ENCODE assay signal across 1 cellular context in the genomic region with DNA sequence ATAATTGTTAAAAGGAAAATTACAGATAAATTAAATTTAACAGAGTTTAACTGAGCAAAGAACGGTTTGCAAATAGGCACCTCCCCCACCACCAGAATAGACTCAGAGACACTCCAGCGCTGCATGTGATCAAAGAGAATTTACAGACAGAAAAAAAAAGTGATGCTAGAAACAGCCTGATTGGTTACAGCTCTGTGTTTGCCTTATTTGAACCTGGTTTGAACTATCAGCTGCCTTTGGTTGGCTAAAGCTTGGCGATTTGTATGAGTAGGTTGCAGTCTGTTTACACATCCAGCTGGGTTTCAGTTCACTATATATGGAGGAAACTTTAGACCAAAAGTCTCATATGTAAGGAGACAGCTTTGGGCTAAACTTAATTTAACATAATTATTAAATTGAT.
TF ChIP-seq lines count a peak whose summit lies in the region.

No MANE protein-coding gene starts in this region.

TF ChIP-seq in K562, 482 proteins besides CTCF, POLR2A, EP300 and RAD21 (continued from another document and continues in another):
- TF ChIP-seq, protein P1, sequence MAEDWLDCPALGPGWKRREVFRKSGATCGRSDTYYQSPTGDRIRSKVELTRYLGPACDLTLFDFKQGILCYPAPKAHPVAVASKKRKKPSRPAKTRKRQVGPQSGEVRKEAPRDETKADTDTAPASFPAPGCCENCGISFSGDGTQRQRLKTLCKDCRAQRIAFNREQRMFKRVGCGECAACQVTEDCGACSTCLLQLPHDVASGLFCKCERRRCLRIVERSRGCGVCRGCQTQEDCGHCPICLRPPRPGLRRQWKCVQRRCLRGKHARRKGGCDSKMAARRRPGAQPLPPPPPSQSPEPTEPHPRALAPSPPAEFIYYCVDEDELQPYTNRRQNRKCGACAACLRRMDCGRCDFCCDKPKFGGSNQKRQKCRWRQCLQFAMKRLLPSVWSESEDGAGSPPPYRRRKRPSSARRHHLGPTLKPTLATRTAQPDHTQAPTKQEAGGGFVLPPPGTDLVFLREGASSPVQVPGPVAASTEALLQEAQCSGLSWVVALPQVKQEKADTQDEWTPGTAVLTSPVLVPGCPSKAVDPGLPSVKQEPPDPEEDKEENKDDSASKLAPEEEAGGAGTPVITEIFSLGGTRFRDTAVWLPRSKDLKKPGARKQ (CRISPR knock-in tag; IDR thresholded peaks at IDR 0.05), result no peak
- TF ChIP-seq, protein P2, sequence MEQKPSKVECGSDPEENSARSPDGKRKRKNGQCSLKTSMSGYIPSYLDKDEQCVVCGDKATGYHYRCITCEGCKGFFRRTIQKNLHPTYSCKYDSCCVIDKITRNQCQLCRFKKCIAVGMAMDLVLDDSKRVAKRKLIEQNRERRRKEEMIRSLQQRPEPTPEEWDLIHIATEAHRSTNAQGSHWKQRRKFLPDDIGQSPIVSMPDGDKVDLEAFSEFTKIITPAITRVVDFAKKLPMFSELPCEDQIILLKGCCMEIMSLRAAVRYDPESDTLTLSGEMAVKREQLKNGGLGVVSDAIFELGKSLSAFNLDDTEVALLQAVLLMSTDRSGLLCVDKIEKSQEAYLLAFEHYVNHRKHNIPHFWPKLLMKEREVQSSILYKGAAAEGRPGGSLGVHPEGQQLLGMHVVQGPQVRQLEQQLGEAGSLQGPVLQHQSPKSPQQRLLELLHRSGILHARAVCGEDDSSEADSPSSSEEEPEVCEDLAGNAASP (IDR thresholded peaks at IDR 0.05), result peak; percentile 17; the same call in 1 of the 2 replicates
- TF ChIP-seq NCOA6 (IDR thresholded peaks at IDR 0.05) (no peak), L3MBTL2 (IDR thresholded peaks at IDR 0.05) (0 out of 2 replicates have a peak, but pooled peaks have one; percentile 12), RFX5 (IDR thresholded peaks at IDR 0.05; ENCODE audit: low read depth, low read length) (no peak), ZNF384 (IDR thresholded peaks at IDR 0.05; ENCODE audit: low read depth, low read length) (peak; percentile 91), FOXM1 (IDR thresholded peaks at IDR 0.05; ENCODE audit: low read depth) (peak; percentile 99), FOXM1 (CRISPR knock-in tag; IDR thresholded peaks at IDR 0.05; ENCODE audit: low read depth) (peak; percentile 82; the same call in 1 of the 2 replicates), ZNF165 (CRISPR knock-in tag; IDR thresholded peaks at IDR 0.05; ENCODE audit: borderline replicate concordance) (no peak), CHD1 (IDR thresholded peaks at IDR 0.05; ENCODE audit: low read length) (no peak), CAMTA2 (CRISPR knock-in tag; conservative IDR thresholded peaks at IDR 0.05) (no peak), ARHGAP35 (IDR thresholded peaks at IDR 0.05; ENCODE audit: partially characterized antibody) (no peak), ATF7 (IDR thresholded peaks at IDR 0.05) (no peak), MYBL2 (IDR thresholded peaks at IDR 0.05; ENCODE audit: low read depth) (peak; percentile 87), MYBL2 (CRISPR knock-in tag; IDR thresholded peaks at IDR 0.05; ENCODE audit: borderline replicate concordance) (no peak), FOXK2 (conservative IDR thresholded peaks at IDR 0.05 in 1 of 2, IDR thresholded peaks at IDR 0.05 in 1 of 2; ENCODE audit: low read depth in 2 of 2) (no peak), SMAD4 (CRISPR knock-in tag; conservative IDR thresholded peaks at IDR 0.05) (no peak), SRF (CRISPR knock-in tag; IDR thresholded peaks at IDR 0.05) (peak in 1 of 2 experiments; percentile 72; a peak in 2 of 4 replicates), LEF1 (IDR thresholded peaks at IDR 0.05) (peak; percentile 89)
- TF ChIP-seq, protein P3, sequence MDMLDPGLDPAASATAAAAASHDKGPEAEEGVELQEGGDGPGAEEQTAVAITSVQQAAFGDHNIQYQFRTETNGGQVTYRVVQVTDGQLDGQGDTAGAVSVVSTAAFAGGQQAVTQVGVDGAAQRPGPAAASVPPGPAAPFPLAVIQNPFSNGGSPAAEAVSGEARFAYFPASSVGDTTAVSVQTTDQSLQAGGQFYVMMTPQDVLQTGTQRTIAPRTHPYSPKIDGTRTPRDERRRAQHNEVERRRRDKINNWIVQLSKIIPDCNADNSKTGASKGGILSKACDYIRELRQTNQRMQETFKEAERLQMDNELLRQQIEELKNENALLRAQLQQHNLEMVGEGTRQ (CRISPR knock-in tag; IDR thresholded peaks at IDR 0.05), result peak; percentile 39
- TF ChIP-seq, protein P4, sequence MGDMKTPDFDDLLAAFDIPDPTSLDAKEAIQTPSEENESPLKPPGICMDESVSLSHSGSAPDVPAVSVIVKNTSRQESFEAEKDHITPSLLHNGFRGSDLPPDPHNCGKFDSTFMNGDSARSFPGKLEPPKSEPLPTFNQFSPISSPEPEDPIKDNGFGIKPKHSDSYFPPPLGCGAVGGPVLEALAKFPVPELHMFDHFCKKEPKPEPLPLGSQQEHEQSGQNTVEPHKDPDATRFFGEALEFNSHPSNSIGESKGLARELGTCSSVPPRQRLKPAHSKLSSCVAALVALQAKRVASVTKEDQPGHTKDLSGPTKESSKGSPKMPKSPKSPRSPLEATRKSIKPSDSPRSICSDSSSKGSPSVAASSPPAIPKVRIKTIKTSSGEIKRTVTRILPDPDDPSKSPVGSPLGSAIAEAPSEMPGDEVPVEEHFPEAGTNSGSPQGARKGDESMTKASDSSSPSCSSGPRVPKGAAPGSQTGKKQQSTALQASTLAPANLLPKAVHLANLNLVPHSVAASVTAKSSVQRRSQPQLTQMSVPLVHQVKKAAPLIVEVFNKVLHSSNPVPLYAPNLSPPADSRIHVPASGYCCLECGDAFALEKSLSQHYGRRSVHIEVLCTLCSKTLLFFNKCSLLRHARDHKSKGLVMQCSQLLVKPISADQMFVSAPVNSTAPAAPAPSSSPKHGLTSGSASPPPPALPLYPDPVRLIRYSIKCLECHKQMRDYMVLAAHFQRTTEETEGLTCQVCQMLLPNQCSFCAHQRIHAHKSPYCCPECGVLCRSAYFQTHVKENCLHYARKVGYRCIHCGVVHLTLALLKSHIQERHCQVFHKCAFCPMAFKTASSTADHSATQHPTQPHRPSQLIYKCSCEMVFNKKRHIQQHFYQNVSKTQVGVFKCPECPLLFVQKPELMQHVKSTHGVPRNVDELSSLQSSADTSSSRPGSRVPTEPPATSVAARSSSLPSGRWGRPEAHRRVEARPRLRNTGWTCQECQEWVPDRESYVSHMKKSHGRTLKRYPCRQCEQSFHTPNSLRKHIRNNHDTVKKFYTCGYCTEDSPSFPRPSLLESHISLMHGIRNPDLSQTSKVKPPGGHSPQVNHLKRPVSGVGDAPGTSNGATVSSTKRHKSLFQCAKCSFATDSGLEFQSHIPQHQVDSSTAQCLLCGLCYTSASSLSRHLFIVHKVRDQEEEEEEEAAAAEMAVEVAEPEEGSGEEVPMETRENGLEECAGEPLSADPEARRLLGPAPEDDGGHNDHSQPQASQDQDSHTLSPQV (IDR thresholded peaks at IDR 0.05), result no peak
- TF ChIP-seq, protein P5, sequence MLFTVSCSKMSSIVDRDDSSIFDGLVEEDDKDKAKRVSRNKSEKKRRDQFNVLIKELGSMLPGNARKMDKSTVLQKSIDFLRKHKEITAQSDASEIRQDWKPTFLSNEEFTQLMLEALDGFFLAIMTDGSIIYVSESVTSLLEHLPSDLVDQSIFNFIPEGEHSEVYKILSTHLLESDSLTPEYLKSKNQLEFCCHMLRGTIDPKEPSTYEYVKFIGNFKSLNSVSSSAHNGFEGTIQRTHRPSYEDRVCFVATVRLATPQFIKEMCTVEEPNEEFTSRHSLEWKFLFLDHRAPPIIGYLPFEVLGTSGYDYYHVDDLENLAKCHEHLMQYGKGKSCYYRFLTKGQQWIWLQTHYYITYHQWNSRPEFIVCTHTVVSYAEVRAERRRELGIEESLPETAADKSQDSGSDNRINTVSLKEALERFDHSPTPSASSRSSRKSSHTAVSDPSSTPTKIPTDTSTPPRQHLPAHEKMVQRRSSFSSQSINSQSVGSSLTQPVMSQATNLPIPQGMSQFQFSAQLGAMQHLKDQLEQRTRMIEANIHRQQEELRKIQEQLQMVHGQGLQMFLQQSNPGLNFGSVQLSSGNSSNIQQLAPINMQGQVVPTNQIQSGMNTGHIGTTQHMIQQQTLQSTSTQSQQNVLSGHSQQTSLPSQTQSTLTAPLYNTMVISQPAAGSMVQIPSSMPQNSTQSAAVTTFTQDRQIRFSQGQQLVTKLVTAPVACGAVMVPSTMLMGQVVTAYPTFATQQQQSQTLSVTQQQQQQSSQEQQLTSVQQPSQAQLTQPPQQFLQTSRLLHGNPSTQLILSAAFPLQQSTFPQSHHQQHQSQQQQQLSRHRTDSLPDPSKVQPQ (CRISPR knock-in tag; IDR thresholded peaks at IDR 0.05; ENCODE audit: borderline replicate concordance), result no peak
- TF ChIP-seq, protein P6, sequence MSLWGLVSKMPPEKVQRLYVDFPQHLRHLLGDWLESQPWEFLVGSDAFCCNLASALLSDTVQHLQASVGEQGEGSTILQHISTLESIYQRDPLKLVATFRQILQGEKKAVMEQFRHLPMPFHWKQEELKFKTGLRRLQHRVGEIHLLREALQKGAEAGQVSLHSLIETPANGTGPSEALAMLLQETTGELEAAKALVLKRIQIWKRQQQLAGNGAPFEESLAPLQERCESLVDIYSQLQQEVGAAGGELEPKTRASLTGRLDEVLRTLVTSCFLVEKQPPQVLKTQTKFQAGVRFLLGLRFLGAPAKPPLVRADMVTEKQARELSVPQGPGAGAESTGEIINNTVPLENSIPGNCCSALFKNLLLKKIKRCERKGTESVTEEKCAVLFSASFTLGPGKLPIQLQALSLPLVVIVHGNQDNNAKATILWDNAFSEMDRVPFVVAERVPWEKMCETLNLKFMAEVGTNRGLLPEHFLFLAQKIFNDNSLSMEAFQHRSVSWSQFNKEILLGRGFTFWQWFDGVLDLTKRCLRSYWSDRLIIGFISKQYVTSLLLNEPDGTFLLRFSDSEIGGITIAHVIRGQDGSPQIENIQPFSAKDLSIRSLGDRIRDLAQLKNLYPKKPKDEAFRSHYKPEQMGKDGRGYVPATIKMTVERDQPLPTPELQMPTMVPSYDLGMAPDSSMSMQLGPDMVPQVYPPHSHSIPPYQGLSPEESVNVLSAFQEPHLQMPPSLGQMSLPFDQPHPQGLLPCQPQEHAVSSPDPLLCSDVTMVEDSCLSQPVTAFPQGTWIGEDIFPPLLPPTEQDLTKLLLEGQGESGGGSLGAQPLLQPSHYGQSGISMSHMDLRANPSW (CRISPR knock-in tag; IDR thresholded peaks at IDR 0.05), result no peak
- TF ChIP-seq, protein P7, sequence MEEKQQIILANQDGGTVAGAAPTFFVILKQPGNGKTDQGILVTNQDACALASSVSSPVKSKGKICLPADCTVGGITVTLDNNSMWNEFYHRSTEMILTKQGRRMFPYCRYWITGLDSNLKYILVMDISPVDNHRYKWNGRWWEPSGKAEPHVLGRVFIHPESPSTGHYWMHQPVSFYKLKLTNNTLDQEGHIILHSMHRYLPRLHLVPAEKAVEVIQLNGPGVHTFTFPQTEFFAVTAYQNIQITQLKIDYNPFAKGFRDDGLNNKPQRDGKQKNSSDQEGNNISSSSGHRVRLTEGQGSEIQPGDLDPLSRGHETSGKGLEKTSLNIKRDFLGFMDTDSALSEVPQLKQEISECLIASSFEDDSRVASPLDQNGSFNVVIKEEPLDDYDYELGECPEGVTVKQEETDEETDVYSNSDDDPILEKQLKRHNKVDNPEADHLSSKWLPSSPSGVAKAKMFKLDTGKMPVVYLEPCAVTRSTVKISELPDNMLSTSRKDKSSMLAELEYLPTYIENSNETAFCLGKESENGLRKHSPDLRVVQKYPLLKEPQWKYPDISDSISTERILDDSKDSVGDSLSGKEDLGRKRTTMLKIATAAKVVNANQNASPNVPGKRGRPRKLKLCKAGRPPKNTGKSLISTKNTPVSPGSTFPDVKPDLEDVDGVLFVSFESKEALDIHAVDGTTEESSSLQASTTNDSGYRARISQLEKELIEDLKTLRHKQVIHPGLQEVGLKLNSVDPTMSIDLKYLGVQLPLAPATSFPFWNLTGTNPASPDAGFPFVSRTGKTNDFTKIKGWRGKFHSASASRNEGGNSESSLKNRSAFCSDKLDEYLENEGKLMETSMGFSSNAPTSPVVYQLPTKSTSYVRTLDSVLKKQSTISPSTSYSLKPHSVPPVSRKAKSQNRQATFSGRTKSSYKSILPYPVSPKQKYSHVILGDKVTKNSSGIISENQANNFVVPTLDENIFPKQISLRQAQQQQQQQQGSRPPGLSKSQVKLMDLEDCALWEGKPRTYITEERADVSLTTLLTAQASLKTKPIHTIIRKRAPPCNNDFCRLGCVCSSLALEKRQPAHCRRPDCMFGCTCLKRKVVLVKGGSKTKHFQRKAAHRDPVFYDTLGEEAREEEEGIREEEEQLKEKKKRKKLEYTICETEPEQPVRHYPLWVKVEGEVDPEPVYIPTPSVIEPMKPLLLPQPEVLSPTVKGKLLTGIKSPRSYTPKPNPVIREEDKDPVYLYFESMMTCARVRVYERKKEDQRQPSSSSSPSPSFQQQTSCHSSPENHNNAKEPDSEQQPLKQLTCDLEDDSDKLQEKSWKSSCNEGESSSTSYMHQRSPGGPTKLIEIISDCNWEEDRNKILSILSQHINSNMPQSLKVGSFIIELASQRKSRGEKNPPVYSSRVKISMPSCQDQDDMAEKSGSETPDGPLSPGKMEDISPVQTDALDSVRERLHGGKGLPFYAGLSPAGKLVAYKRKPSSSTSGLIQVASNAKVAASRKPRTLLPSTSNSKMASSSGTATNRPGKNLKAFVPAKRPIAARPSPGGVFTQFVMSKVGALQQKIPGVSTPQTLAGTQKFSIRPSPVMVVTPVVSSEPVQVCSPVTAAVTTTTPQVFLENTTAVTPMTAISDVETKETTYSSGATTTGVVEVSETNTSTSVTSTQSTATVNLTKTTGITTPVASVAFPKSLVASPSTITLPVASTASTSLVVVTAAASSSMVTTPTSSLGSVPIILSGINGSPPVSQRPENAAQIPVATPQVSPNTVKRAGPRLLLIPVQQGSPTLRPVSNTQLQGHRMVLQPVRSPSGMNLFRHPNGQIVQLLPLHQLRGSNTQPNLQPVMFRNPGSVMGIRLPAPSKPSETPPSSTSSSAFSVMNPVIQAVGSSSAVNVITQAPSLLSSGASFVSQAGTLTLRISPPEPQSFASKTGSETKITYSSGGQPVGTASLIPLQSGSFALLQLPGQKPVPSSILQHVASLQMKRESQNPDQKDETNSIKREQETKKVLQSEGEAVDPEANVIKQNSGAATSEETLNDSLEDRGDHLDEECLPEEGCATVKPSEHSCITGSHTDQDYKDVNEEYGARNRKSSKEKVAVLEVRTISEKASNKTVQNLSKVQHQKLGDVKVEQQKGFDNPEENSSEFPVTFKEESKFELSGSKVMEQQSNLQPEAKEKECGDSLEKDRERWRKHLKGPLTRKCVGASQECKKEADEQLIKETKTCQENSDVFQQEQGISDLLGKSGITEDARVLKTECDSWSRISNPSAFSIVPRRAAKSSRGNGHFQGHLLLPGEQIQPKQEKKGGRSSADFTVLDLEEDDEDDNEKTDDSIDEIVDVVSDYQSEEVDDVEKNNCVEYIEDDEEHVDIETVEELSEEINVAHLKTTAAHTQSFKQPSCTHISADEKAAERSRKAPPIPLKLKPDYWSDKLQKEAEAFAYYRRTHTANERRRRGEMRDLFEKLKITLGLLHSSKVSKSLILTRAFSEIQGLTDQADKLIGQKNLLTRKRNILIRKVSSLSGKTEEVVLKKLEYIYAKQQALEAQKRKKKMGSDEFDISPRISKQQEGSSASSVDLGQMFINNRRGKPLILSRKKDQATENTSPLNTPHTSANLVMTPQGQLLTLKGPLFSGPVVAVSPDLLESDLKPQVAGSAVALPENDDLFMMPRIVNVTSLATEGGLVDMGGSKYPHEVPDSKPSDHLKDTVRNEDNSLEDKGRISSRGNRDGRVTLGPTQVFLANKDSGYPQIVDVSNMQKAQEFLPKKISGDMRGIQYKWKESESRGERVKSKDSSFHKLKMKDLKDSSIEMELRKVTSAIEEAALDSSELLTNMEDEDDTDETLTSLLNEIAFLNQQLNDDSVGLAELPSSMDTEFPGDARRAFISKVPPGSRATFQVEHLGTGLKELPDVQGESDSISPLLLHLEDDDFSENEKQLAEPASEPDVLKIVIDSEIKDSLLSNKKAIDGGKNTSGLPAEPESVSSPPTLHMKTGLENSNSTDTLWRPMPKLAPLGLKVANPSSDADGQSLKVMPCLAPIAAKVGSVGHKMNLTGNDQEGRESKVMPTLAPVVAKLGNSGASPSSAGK (IDR thresholded peaks at IDR 0.05), result no peak
